Comparison of ENCODE assay signal across 21 cellular contexts in genomic region chr3:134318166-134318565, GRCh38. TPM values are rescaled to one million over a fixed set of nuclear protein-coding genes. Genes with fewer than 3 reads are reported as not detected.
"Had no signal": no experiment of that assay in that cellular context is flagged by ENCODE, and none has a peak within 500 bp of the region (broad histone marks: within the 10 kb centered on the region; RNA-seq: fewer than 3 reads in every experiment).

No MANE protein-coding gene starts in this region.

- H2AFZ ChIP-seq: hepatocyte, parathyroid adenoma had no signal

- ATAC-seq: activated CD4-positive, alpha-beta T cell treated with anti-CD3 and anti-CD28 coated beads for 36 hours; left ventricle myocardium superior; right lobe of liver; stimulated activated naive B cell treated with anti-CD40 and anti-IgM and Interleukin-4, amounts not matched to agents 10 μg/mL and 1 μg/mL and 100 μg/mL, for 72 hours had no signal

- H3K9me3 ChIP-seq: neutrophil, right lobe of liver, thoracic aorta, upper lobe of left lung had no signal

- H3K4me3 ChIP-seq: hepatocyte, right lobe of liver, thoracic aorta, upper lobe of left lung had no signal

- H3K9ac ChIP-seq: parathyroid adenoma had no signal

- H3K27ac ChIP-seq: hepatocyte, neutrophil, parathyroid adenoma, right lobe of liver, thoracic aorta had no signal

- H3K27me3 ChIP-seq: hepatocyte, right lobe of liver, upper lobe of left lung had no signal

- H3K79me2 ChIP-seq: hepatocyte, parathyroid adenoma had no signal

- H3K36me3 ChIP-seq: neutrophil, right lobe of liver, thoracic aorta, upper lobe of left lung had no signal

- H3K4me2 ChIP-seq: hepatocyte had no signal

- DNase-seq: activated B cell treated with CpG ODN at 0.5 μM for 24 hours; activated CD4-positive, alpha-beta T cell treated with anti-CD3 and anti-CD28 coated beads for 36 hours; activated CD4-positive, alpha-beta T cell treated with anti-CD3 and anti-CD28 coated beads, Interleukin-2, amount 50 U/mL, for 4 hours; activated effector memory CD4-positive, alpha-beta T cell treated with anti-CD3 and anti-CD28 coated beads, Interleukin-2, amount 50 U/mL, for 16 hours; activated naive CD4-positive, alpha-beta T cell treated with anti-CD3 and anti-CD28 coated beads, Interleukin-2, amount 10 ng/mL, durations not matched to agents 7 days and 5 days; cerebellar nuclear complex; erythroblast; foreskin melanocyte; glutamatergic neuron; immature natural killer cell; left ventricle myocardium superior; right lobe of liver; small intestine; stimulated activated naive B cell treated with anti-CD40 and anti-IgM and Interleukin-4, amounts not matched to agents 10 μg/mL and 1 μg/mL and 100 μg/mL, for 72 hours; upper lobe of left lung had no signal

RNA-seq across cellular contexts. Expression of gene AMOTL2, which starts 56.1 kb away (rescaled TPM):
- total RNA-seq: activated B cell treated with CpG ODN at 0.5 μM for 24 hours; activated CD8-positive, alpha-beta memory T cell treated with anti-CD3 and anti-CD28 coated beads for 36 hours; T-helper 1 cell treated with Interleukin-12 subunit alpha and Interleukin-12 subunit beta and Interleukin-4 antibody, amounts not matched to agents 30 ng/mL and 1 ng/mL, for 36 hours had no signal
- polyA plus RNA-seq: immature natural killer cell had no signal
